Comparison of ENCODE assay signal across 9 cellular contexts in genomic region chr16:10877472-10877946, GRCh38. TPM values are rescaled to one million over a fixed set of nuclear protein-coding genes. Genes with fewer than 3 reads are reported as not detected.
DNase-seq lines count a peak whose midpoint lies in the region; ATAC-seq and TF ChIP-seq lines count a peak whose summit lies in the region.
"Had no signal": no experiment of that assay in that cellular context is flagged by ENCODE, and none has a peak within 500 bp of the region (broad histone marks: within the 10 kb centered on the region; RNA-seq: fewer than 3 reads in every experiment).

No MANE protein-coding gene starts in this region.

- TF ChIP-seq CTCF in GM12865 (IDR thresholded peaks at IDR 0.05; ENCODE audit: insufficient read depth, low read depth, low read length, missing control alignments): no peak

- POLR2A ChIA-PET in activated CD4-positive, alpha-beta memory T cell treated with anti-CD3 and anti-CD28 coated beads, Interleukin-2, amount 10 ng/mL, durations not matched to agents 7 days and 5 days (lab: Charles Lee): interaction anchor here (0.7 to 3.6 kb wide), 15 partner anchors 9 to 378 kb away, joined by 3 to 44 read pairs (median 6); partner anchors contain the start of genes CLEC16A, DEXI, NUBP1 and SOCS1
- POLR2A ChIA-PET in naive thymus-derived CD4-positive, alpha-beta T cell (lab: Charles Lee): no interaction called here

- H3K4me3 ChIP-seq in GM12865 (ENCODE audit: low read depth, low read length): peak overlapping the region; percentile 66
- peak overlapping the region; percentile 47 for H3K4me3 ChIP-seq in naive thymus-derived CD4-positive, alpha-beta T cell (ENCODE audit: low read length)

- peaks cover 92% of the 10 kb centered on the region for H3K4me1 Mint-ChIP-seq in activated CD4-positive, alpha-beta memory T cell treated with anti-CD3 and anti-CD28 coated beads, Interleukin-2, amount 10 ng/mL, durations not matched to agents 7 days and 5 days
- H3K4me1 Mint-ChIP-seq in naive thymus-derived CD4-positive, alpha-beta T cell: peaks cover 29 to 73% (median 40%) of the 10 kb centered on the region in 7 donors

- H3K36me3 ChIP-seq in naive thymus-derived CD4-positive, alpha-beta T cell (ENCODE audit: control insufficient read depth in 2 of 3, insufficient read depth in 3 of 3, low read length in 3 of 3): no peaks in the 10 kb centered on the region

- no peaks in the 10 kb centered on the region for H3K9me3 Mint-ChIP-seq in activated CD4-positive, alpha-beta memory T cell treated with anti-CD3 and anti-CD28 coated beads, Interleukin-2, amount 10 ng/mL, durations not matched to agents 7 days and 5 days
- peaks cover 0 to 3% (median 0%) of the 10 kb centered on the region in 11 donors for H3K9me3 Mint-ChIP-seq in naive thymus-derived CD4-positive, alpha-beta T cell

- peaks cover 22% of the 10 kb centered on the region for H3K36me3 Mint-ChIP-seq in activated CD4-positive, alpha-beta memory T cell treated with anti-CD3 and anti-CD28 coated beads, Interleukin-2, amount 10 ng/mL, durations not matched to agents 7 days and 5 days (ENCODE audit: low read depth)
- H3K36me3 Mint-ChIP-seq in naive thymus-derived CD4-positive, alpha-beta T cell: peaks cover 0 to 8% (median 0%) of the 10 kb centered on the region in 5 donors

- no peaks in the 10 kb centered on the region for H3K9me3 ChIP-seq in naive thymus-derived CD4-positive, alpha-beta T cell (ENCODE audit: control insufficient read depth in 2 of 3, low read length in 3 of 3)

- no peaks in the 10 kb centered on the region for H3K27me3 Mint-ChIP-seq in activated CD4-positive, alpha-beta memory T cell treated with anti-CD3 and anti-CD28 coated beads, Interleukin-2, amount 10 ng/mL, durations not matched to agents 7 days and 5 days
- H3K27me3 Mint-ChIP-seq in naive thymus-derived CD4-positive, alpha-beta T cell: peaks cover 56 to 77% (median 62%) of the 10 kb centered on the region in 5 donors

- peak; percentile 76 for DNase-seq in GM12865 (ENCODE audit: low read depth)
- DNase-seq in activated CD4-positive, alpha-beta memory T cell treated with anti-CD3 and anti-CD28 coated beads, Interleukin-2, amount 10 ng/mL, durations not matched to agents 7 days and 5 days: no peak
- no peak for DNase-seq in naive thymus-derived CD4-positive, alpha-beta T cell
- no peak for DNase-seq in activated CD4-positive, CD25-positive, alpha-beta regulatory T cell treated with anti-CD3 and anti-CD28 coated beads, Interleukin-2, amount 50 U/mL, for 72 hours

- H3K27ac ChIP-seq in naive thymus-derived CD4-positive, alpha-beta T cell (ENCODE audit: low read depth, low read length): no peak overlapping the region

- H3K4me3 Mint-ChIP-seq in activated CD4-positive, alpha-beta memory T cell treated with anti-CD3 and anti-CD28 coated beads, Interleukin-2, amount 10 ng/mL, durations not matched to agents 7 days and 5 days: peak overlapping the region; percentile 96
- H3K4me3 Mint-ChIP-seq in naive thymus-derived CD4-positive, alpha-beta T cell: peak overlapping the region in 9 of 10 donors; percentile 69 to 95 (median 86)

- ATAC-seq in HG02840 (IDR thresholded peaks at IDR 0.05; ENCODE audit: low FRiP score, unreplicated experiment) (peak; percentile 11), GM21381 (IDR thresholded peaks at IDR 0.05; ENCODE audit: unreplicated experiment) (no peak), HG03521 (IDR thresholded peaks at IDR 0.05; ENCODE audit: unreplicated experiment) (no peak), GM18498 (IDR thresholded peaks at IDR 0.05; ENCODE audit: unreplicated experiment) (no peak)
- ATAC-seq in naive thymus-derived CD4-positive, alpha-beta T cell: no peak

- H3K4me1 ChIP-seq in naive thymus-derived CD4-positive, alpha-beta T cell (ENCODE audit: control insufficient read depth in 2 of 2, insufficient read depth in 2 of 2, low read length in 2 of 2): peaks cover 0 to 53% of the 10 kb centered on the region in 2 donors

- H3K27me3 ChIP-seq in naive thymus-derived CD4-positive, alpha-beta T cell (ENCODE audit: control insufficient read depth in 2 of 2, insufficient read depth in 2 of 2, low read length in 2 of 2): peaks cover 0 to 4% of the 10 kb centered on the region in 2 donors

- intact Hi-C loops in naive thymus-derived CD4-positive, alpha-beta T cell (cut with micrococcal nuclease): loop anchor here in 1 of 2 donors (1.0 kb wide), 2 partner anchors 41 to 133 kb away; no protein-coding TSS in a partner anchor

- CTCF ChIA-PET in activated CD4-positive, alpha-beta memory T cell treated with anti-CD3 and anti-CD28 coated beads, Interleukin-2, amount 10 ng/mL, durations not matched to agents 7 days and 5 days (lab: Charles Lee): interaction anchor here (0.7 to 3.0 kb wide), 11 partner anchors 10 to 137 kb away, joined by 3 to 13 read pairs (median 4); partner anchors contain the start of gene NUBP1
- CTCF ChIA-PET in naive thymus-derived CD4-positive, alpha-beta T cell (lab: Charles Lee): no interaction called here

- peak overlapping the region; percentile 87 for H3K27ac Mint-ChIP-seq in activated CD4-positive, alpha-beta memory T cell treated with anti-CD3 and anti-CD28 coated beads, Interleukin-2, amount 10 ng/mL, durations not matched to agents 7 days and 5 days
- peak overlapping the region in 1 of 9 donors; percentile 68 for H3K27ac Mint-ChIP-seq in naive thymus-derived CD4-positive, alpha-beta T cell
- H3K27ac Mint-ChIP-seq: progenitor cell of endocrine pancreas had no signal

RNA-seq across cellular contexts. Expression of gene CIITA, which starts 0.5 kb away (rescaled TPM):
- total RNA-seq in activated CD4-positive, alpha-beta memory T cell treated with anti-CD3 and anti-CD28 coated beads, Interleukin-2, amount 10 ng/mL, durations not matched to agents 7 days and 5 days: 10 to 100 TPM; 48.5 to 48.9 TPM
- 10 to 100 TPM in 2 of 5 experiments, 1 to 10 TPM in 3; 1.0 to 72.1 (median 6.7) TPM for total RNA-seq in naive thymus-derived CD4-positive, alpha-beta T cell
- under 1 TPM; 0.12 to 0.27 TPM for polyA plus RNA-seq in naive thymus-derived CD4-positive, alpha-beta T cell
- total RNA-seq: progenitor cell of endocrine pancreas had no signal

RNA-seq across cellular contexts. Expression of gene TVP23A, which starts 58.9 kb away (rescaled TPM):
- not detected for total RNA-seq in activated CD4-positive, alpha-beta memory T cell treated with anti-CD3 and anti-CD28 coated beads, Interleukin-2, amount 10 ng/mL, durations not matched to agents 7 days and 5 days
- total RNA-seq in naive thymus-derived CD4-positive, alpha-beta T cell: under 1 TPM in 1 of 5 experiments, not detected in 4; 0.10 TPM
- polyA plus RNA-seq in naive thymus-derived CD4-positive, alpha-beta T cell: under 1 TPM; 0.15 to 0.17 TPM
